In the genomic region with DNA sequence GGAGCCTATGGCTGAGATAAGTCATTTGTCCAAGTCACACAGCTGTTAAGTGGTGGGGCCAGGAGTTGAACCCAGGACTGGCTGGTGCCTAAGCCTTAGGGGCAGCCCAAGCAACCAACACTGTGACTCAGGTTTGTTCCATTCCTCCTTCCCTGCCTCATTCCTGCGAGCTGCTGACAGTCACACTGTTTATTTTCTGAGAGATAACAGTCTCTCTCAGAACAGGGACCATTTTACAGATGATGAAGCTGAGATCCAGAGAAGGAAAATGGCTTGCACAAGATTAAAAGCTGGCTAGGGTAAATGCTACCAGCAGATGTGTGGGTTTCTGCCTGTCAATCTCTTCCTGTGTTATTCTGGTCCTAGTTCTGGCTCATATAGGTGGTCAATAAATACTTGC, we compare ENCODE assay signal across 27 cellular contexts. TPM values are rescaled to one million over a fixed set of nuclear protein-coding genes. Genes with fewer than 3 reads are reported as not detected.
"Had no signal": no experiment of that assay in that cellular context is flagged by ENCODE, and none has a peak within 500 bp of the region (broad histone marks: within the 10 kb centered on the region; RNA-seq: fewer than 3 reads in every experiment).

No MANE protein-coding gene starts in this region.

- H3K36me3 ChIP-seq: breast epithelium had no signal

- H3K4me3 ChIP-seq: ascending aorta, breast epithelium, SJCRH30, SK-N-MC had no signal

- H3K27ac ChIP-seq: ascending aorta, SJCRH30, SK-N-MC had no signal

- H3K9me3 ChIP-seq: ascending aorta, breast epithelium, SJCRH30 had no signal

- H3K27me3 ChIP-seq: ascending aorta, breast epithelium, SJCRH30 had no signal

- ATAC-seq: activated CD8-positive, alpha-beta memory T cell treated with anti-CD3 and anti-CD28 coated beads, Interleukin-2, amount 10 ng/mL, durations not matched to agents 7 days and 5 days; activated naive CD8-positive, alpha-beta T cell treated with anti-CD3 and anti-CD28 coated beads, Interleukin-2, amount 50 U/mL, for 24 hours; Panc1 had no signal

- H3K4me1 ChIP-seq: SJCRH30 had no signal

- DNase-seq: activated B cell treated with CpG ODN at 0.5 μM for 24 hours; activated CD4-positive, alpha-beta memory T cell treated with anti-CD3 and anti-CD28 coated beads for 36 hours; activated CD4-positive, alpha-beta T cell treated with anti-CD3 and anti-CD28 coated beads for 4 hours; activated CD4-positive, alpha-beta T cell treated with anti-CD3 and anti-CD28 coated beads, Interleukin-2, amount 50 U/mL, for 1 hour; activated CD4-positive, CD25-positive, alpha-beta regulatory T cell treated with anti-CD3 and anti-CD28 coated beads, Interleukin-2, amount 50 U/mL, for 72 hours; activated CD8-positive, alpha-beta memory T cell treated with anti-CD3 and anti-CD28 coated beads for 24 hours; activated CD8-positive, alpha-beta memory T cell treated with anti-CD3 and anti-CD28 coated beads, Interleukin-2, amount 10 ng/mL, durations not matched to agents 7 days and 5 days; activated CD8-positive, alpha-beta memory T cell treated with anti-CD3 and anti-CD28 coated beads, Interleukin-2, amount 50 U/mL, for 48 hours; activated effector memory CD4-positive, alpha-beta T cell treated with Interleukin-2 at 50 U/mL for 16 hours; activated naive CD4-positive, alpha-beta T cell treated with anti-CD3 and anti-CD28 coated beads, Interleukin-2, amount 10 ng/mL, durations not matched to agents 7 days and 5 days; activated naive CD8-positive, alpha-beta T cell treated with anti-CD3 and anti-CD28 coated beads, Interleukin-2, amount 50 U/mL, for 24 hours; activated T-cell treated with anti-CD3 and anti-CD28 coated beads, Interleukin-2, amount 50 U/mL, for 48 hours; amygdala; NCI-H1092 treated with DMSO at 0.1 percent for 48 hours; NCI-H1417; NCI-H146; NCI-H187; NCI-H2029 treated with DMSO at 0.1 percent for 48 hours; NCI-H2107; NCI-H446 treated with DMSO at 0.1 percent for 48 hours; SHP77; SJCRH30; T1000 had no signal

RNA-seq across cellular contexts. Expression of a gene that starts 24.3 kb away (rescaled TPM):
- total RNA-seq: activated B cell treated with CpG ODN at 0.5 μM for 24 hours, SJCRH30 had no signal
